ENCODE assay signal across 15 cellular contexts in the genomic region with DNA sequence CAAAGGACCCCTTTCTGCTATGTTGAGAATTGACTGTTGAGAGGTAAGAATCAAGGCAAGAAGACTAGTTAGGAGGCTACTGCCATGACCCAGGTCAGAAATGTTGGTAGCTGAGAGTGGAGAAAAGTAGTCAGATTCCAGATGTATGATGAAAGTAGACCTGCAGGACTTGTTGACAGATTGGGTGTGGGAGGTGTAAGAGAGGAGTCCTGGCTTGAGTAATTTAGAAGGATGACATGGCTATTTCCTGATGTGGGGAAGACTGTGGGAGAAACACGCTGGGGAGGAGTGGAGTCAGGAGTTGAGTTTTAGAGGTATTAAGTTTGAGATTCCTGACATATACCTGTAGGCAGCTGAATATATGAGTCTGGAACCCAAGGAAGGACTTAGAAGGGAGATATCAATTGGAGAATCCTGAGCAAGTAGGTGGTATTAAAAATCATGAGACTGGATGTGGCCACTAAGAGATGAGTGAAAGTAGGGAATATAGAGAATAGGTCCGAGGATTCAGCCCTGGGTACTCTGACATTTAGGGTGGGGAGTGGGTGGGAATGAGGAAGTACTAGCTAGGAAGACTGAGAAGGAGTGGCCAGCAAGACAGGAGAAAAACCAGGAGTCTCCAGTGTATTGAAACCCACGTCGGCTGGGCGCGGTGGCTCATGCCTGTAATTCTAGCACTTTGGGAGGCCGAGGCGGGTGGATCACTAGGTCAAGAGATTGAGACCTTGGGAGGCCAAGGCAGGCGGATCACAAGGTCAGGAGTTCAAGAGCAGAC. TPM values are rescaled to one million over a fixed set of nuclear protein-coding genes. Genes with fewer than 3 reads are reported as not detected.
DNase-seq lines count a peak whose midpoint lies in the region; ATAC-seq and TF ChIP-seq lines count a peak whose summit lies in the region.
"Had no signal": no experiment of that assay in that cellular context is flagged by ENCODE, and none has a peak within 500 bp of the region (broad histone marks: within the 10 kb centered on the region; RNA-seq: fewer than 3 reads in every experiment).

No MANE protein-coding gene starts in this region.

- no peak overlapping the region for H3K23ac ChIP-seq in trophoblast cell (ENCODE audit: low read length)

- peak overlapping the region; percentile 33 for H2BK12ac ChIP-seq in trophoblast cell (ENCODE audit: low read length)

- H3K9me3 Mint-ChIP-seq in T-cell: no peaks in the 10 kb centered on the region
- H3K9me3 Mint-ChIP-seq: activated T-cell treated with anti-CD3 and anti-CD28 coated beads, Interleukin-2, amount 50 U/mL, for 24 hours had no signal

- H3K18ac ChIP-seq in trophoblast cell (ENCODE audit: low read length): no peak overlapping the region

- no peak overlapping the region for H2AK5ac ChIP-seq in trophoblast cell (ENCODE audit: low read length)

- H3K4me2 ChIP-seq in PC-9 (peak overlapping the region; percentile 51), trophoblast cell (ENCODE audit: low read length) (no peak overlapping the region)

- H3K27ac Mint-ChIP-seq in T-cell: no peak overlapping the region
- H3K27ac Mint-ChIP-seq: activated T-cell treated with anti-CD3 and anti-CD28 coated beads, Interleukin-2, amount 50 U/mL, for 24 hours had no signal

- 78 to 81% methylated on average over 8 to 9 of the region's 9 CpGs for WGBS in esophagus squamous epithelium, 2 donors
- WGBS in trophoblast cell (ENCODE audit: extremely low coverage, insufficient coverage, insufficient read length): no CpG with 5 or more reads among the region's 9 CpGs

- no peak overlapping the region for H3K4me3 Mint-ChIP-seq in T-cell
- H3K4me3 Mint-ChIP-seq: activated CD4-positive, alpha-beta T cell treated with anti-CD3 and anti-CD28 coated beads, Interleukin-2, amount 10 ng/mL, durations not matched to agents 7 days and 5 days; activated T-cell treated with anti-CD3 and anti-CD28 coated beads, Interleukin-2, amount 50 U/mL, for 24 hours; CD14-positive monocyte had no signal

- no peak overlapping the region for H3K14ac ChIP-seq in trophoblast cell (ENCODE audit: low read length)

- peak overlapping the region; percentile 100 for H3K27ac ChIP-seq in PC-9
- H3K27ac ChIP-seq in esophagus squamous epithelium: peak overlapping the region; percentile 68 to 85 (median 82)
- H3K27ac ChIP-seq in trophoblast cell (ENCODE audit: low read depth, low read length): no peak overlapping the region
- H3K27ac ChIP-seq: SJCRH30 had no signal

- no peaks in the 10 kb centered on the region for H3K27me3 Mint-ChIP-seq in T-cell
- H3K27me3 Mint-ChIP-seq: activated CD4-positive, alpha-beta T cell treated with anti-CD3 and anti-CD28 coated beads, Interleukin-2, amount 10 ng/mL, durations not matched to agents 7 days and 5 days; activated T-cell treated with anti-CD3 and anti-CD28 coated beads, Interleukin-2, amount 50 U/mL, for 24 hours had no signal

- H3K36me3 ChIP-seq in PC-9 (ENCODE audit: low read depth) (no peaks in the 10 kb centered on the region), esophagus squamous epithelium (no peaks in the 10 kb centered on the region), trophoblast cell (ENCODE audit: control insufficient read depth in 1 of 2, insufficient read depth in 2 of 2, low read length in 2 of 2) (no peaks in the 10 kb centered on the region)
- H3K36me3 ChIP-seq: SJCRH30 had no signal

- peaks cover 48% of the 10 kb centered on the region for H3F3A ChIP-seq in PC-9 (ENCODE audit: insufficient read depth, low read depth)

- no peak overlapping the region for H2BK5ac ChIP-seq in trophoblast cell (ENCODE audit: low read depth, low read length, poor library complexity)

- H3K27me3 ChIP-seq in PC-9 (ENCODE audit: insufficient read depth, low read depth) (no peaks in the 10 kb centered on the region), esophagus squamous epithelium (no peaks in the 10 kb centered on the region), trophoblast cell (ENCODE audit: insufficient read depth, low read length) (no peaks in the 10 kb centered on the region)
- H3K27me3 ChIP-seq: SJCRH30 had no signal

- no peak overlapping the region for H2BK120ac ChIP-seq in trophoblast cell (ENCODE audit: insufficient read depth, low read length, poor library complexity)

- POLR2A ChIA-PET in PC-9 (lab: Charles Lee; ENCODE audit: unreplicated experiment) (interaction anchor here (0.6 to 0.8 kb wide), 8 partner anchors 13 to 1220 kb away, joined by 3 to 10 read pairs (median 6); no protein-coding TSS in a partner anchor), T-cell (lab: Charles Lee) (interaction anchor here (0.6 to 1.0 kb wide), 4 partner anchors 8 to 48 kb away, joined by 3 to 11 read pairs (median 6); no protein-coding TSS in a partner anchor)

- no peak for TF ChIP-seq POLR2A in esophagus squamous epithelium (IDR thresholded peaks at IDR 0.05)

- H4K91ac ChIP-seq in trophoblast cell (ENCODE audit: low read depth, low read length): no peak overlapping the region

- H4K12ac ChIP-seq in trophoblast cell (ENCODE audit: low read depth, low read length): no peak overlapping the region

- H3K9ac ChIP-seq in trophoblast cell (ENCODE audit: low read length): no peak overlapping the region

- no peak overlapping the region for H3K4ac ChIP-seq in trophoblast cell (ENCODE audit: low read depth, low read length)

- no peaks in the 10 kb centered on the region for H3K79me1 ChIP-seq in trophoblast cell (ENCODE audit: low read length)

- 0 out of 2 replicates have a peak, but pooled peaks cover under 1% of the 10 kb centered on the region for H3K79me2 ChIP-seq in PC-9 (ENCODE audit: low read depth)
- no peaks in the 10 kb centered on the region for H3K79me2 ChIP-seq in trophoblast cell (ENCODE audit: control insufficient read depth, insufficient read depth, low read length, poor library complexity)

- peaks cover 24 to 36% (median 31%) of the 10 kb centered on the region in 3 donors for H3K4me1 Mint-ChIP-seq in T-cell

- H3K4me3 ChIP-seq in PC-9 (no peak overlapping the region), esophagus squamous epithelium (no peak overlapping the region), trophoblast cell (ENCODE audit: low read depth, low read length) (no peak overlapping the region)
- H3K4me3 ChIP-seq: lung, SJCRH30 had no signal

- no peaks in the 10 kb centered on the region for H3K36me3 Mint-ChIP-seq in T-cell
- H3K36me3 Mint-ChIP-seq: CD14-positive monocyte had no signal

- no peaks in the 10 kb centered on the region for H3K9me2 ChIP-seq in PC-9 (ENCODE audit: insufficient read depth)

- H3K4me1 ChIP-seq in PC-9 (replicated peaks; ENCODE audit: insufficient read depth) (peaks cover 67% of the 10 kb centered on the region), esophagus squamous epithelium (peaks cover 8 to 57% (median 27%) of the 10 kb centered on the region in 3 donors), trophoblast cell (ENCODE audit: control insufficient read depth in 1 of 2, insufficient read depth in 2 of 2, low read length in 2 of 2) (peaks cover 4 to 7% of the 10 kb centered on the region in 2 experiments)

- ATAC-seq in T-cell (replicated peaks in 1 of 4): no peak
- ATAC-seq in GM19351 (IDR thresholded peaks at IDR 0.05; ENCODE audit: unreplicated experiment): no peak
- no peak for ATAC-seq in GM19455 (IDR thresholded peaks at IDR 0.05; ENCODE audit: unreplicated experiment)

- no peaks in the 10 kb centered on the region for H4K20me1 ChIP-seq in PC-9 (ENCODE audit: insufficient read depth)

- intact Hi-C loops in PC-9 (cut with micrococcal nuclease; ENCODE audit: unreplicated experiment): loop anchor here (1.0 to 5.0 kb wide), 4 partner anchors 83 to 422 kb away; a partner anchor contains a TSS
- intact Hi-C loops in esophagus squamous epithelium (cut with DNase I): no loop called here

- DNase-seq in DMS53 (lab: John Stamatoyannopoulos, UW) (peak; percentile 64), PC-9 (peak; percentile 56 to 94), esophagus squamous epithelium (lab: John Stamatoyannopoulos, UW) (no peak), trophoblast cell (peak; percentile 44 to 80), ureter (ENCODE audit: low spot score) (no peak), T-cell (no peak)
- DNase-seq: activated CD4-positive, alpha-beta T cell treated with anti-CD3 and anti-CD28 coated beads, Interleukin-2, amount 10 ng/mL, durations not matched to agents 7 days and 5 days; activated T-cell treated with anti-CD3 and anti-CD28 coated beads, Interleukin-2, amount 50 U/mL, for 24 hours; amygdala; cortex of kidney; SJCRH30 had no signal

- H3K9me3 ChIP-seq in PC-9 (ENCODE audit: insufficient read depth, low read depth) (no peaks in the 10 kb centered on the region), esophagus squamous epithelium (no peaks in the 10 kb centered on the region), trophoblast cell (ENCODE audit: insufficient read depth, low read depth, low read length) (no peaks in the 10 kb centered on the region)
- H3K9me3 ChIP-seq: SJCRH30 had no signal

- CTCF ChIA-PET in PC-9 (lab: Charles Lee) (interaction anchor here (0.5 to 0.6 kb wide), 3 partner anchors 11 to 114 kb away, joined by 3 to 8 read pairs (median 4); no protein-coding TSS in a partner anchor), T-cell (lab: Charles Lee) (interaction anchor here in 1 of 2 donors (0.5 to 0.9 kb wide), 2 partner anchors 8 to 38 kb away, joined by 3 read pairs; no protein-coding TSS in a partner anchor)

- H4K8ac ChIP-seq in trophoblast cell (ENCODE audit: low read depth, low read length): no peak overlapping the region

- BruUV-seq in PC-9 (replicated peaks; lab: Mats Ljungman, UMichigan): no TSS peak

- H2AFZ ChIP-seq in PC-9 (no peak overlapping the region), trophoblast cell (ENCODE audit: insufficient read depth, low read length, poor library complexity) (no peak overlapping the region)

- no peak for TF ChIP-seq CTCF in PC-9 (conservative IDR thresholded peaks at IDR 0.05)
- TF ChIP-seq CTCF in esophagus squamous epithelium (IDR thresholded peaks at IDR 0.05): no peak

RNA-seq across cellular contexts. Expression of a gene that starts 12.6 kb away (rescaled TPM):
- total RNA-seq in PC-9 (2021) (192 and 196 TPM in 2 replicates), esophagus squamous epithelium (10 to 100 TPM; 40.6 to 67.9 (median 55.3) TPM), ureter (79.7 TPM), T-cell (100 to 1,000 TPM in 2 of 5 donors, 10 to 100 TPM in 3; 60.4 to 141 (median 69.8) TPM)
- polyA plus RNA-seq in trophoblast cell (2013): 40.9 and 41.6 TPM in 2 replicates

RNA-seq across cellular contexts. Expression of a gene that starts 15.1 kb away (rescaled TPM):
- total RNA-seq in PC-9 (2021): 23.3 and 24.9 TPM in 2 replicates
- 10 to 100 TPM in 1 of 4 donors, 1 to 10 TPM in 3; 2.5 to 14.1 (median 6.8) TPM for total RNA-seq in esophagus squamous epithelium
- 0.39 and 0.44 TPM in 2 replicates for polyA plus RNA-seq in trophoblast cell (2013)
- 35.9 TPM for total RNA-seq in ureter
- 1 to 10 TPM in 4 of 5 donors, under 1 TPM in 1; 0.82 to 4.7 (median 3.8) TPM for total RNA-seq in T-cell

Comparison
In these comparisons a context has a peak if more than half of its experiments do, and no peak if none do; other contexts are left out.
1. DNase-seq: peak in DMS53 (single experiment), PC-9 (2 of 2) and trophoblast cell (2 of 2); none in esophagus squamous epithelium (single experiment), ureter (single experiment) and T-cell (0 of 34).